Comparison of ENCODE assay signal across 20 cellular contexts in genomic region chr15:24857777-24858176, GRCh38.
A peak's percentile ranks its signal among the peaks of the same experiment; 100 is the strongest.
DNase-seq lines count a peak whose midpoint lies in the region; ATAC-seq and TF ChIP-seq lines count a peak whose summit lies in the region.
"Had no signal": no experiment of that assay in that cellular context is flagged by ENCODE, and none has a peak within 500 bp of the region (broad histone marks: within the 10 kb centered on the region; RNA-seq: fewer than 3 reads in every experiment).

No MANE protein-coding gene starts in this region.

- H3K23ac ChIP-seq in H9 (ENCODE audit: insufficient read length, low read depth, low read length), result no peak overlapping the region
- H3K23ac ChIP-seq in trophoblast cell (ENCODE audit: low read length), result no peak overlapping the region

- H3K79me2 ChIP-seq in H9 (ENCODE audit: insufficient read depth, low read length) (no peaks in the 10 kb centered on the region), trophoblast cell (ENCODE audit: control insufficient read depth, insufficient read depth, low read length, poor library complexity) (peaks cover 2% of the 10 kb centered on the region)

- H3K9me3 ChIP-seq in H9 (ENCODE audit: control insufficient read depth, low read depth, low read length), result peaks cover 7% of the 10 kb centered on the region
- no peaks in the 10 kb centered on the region for H3K9me3 ChIP-seq in trophoblast cell (ENCODE audit: insufficient read depth, low read depth, low read length)
- H3K9me3 ChIP-seq in SJCRH30 (replicated peaks), result no peaks in the 10 kb centered on the region

- H2BK20ac ChIP-seq in H9 (ENCODE audit: low read depth, low read length, poor library complexity, severe bottlenecking), result no peak overlapping the region

- H3K14ac ChIP-seq in H9 (ENCODE audit: insufficient read depth, low read length) (peak overlapping the region; percentile 67; the same call in 1 of the 2 replicates), trophoblast cell (ENCODE audit: low read length) (peak overlapping the region; percentile 79)

- peaks cover 0 to 5% (median 0%) of the 10 kb centered on the region in 3 experiments; a peak in 3 of 7 replicates for H3K36me3 Mint-ChIP-seq in H9 (ENCODE audit: insufficient read depth in 1 of 3, low read depth in 3 of 3)
- H3K36me3 Mint-ChIP-seq in brain, result no peaks in the 10 kb centered on the region

- no peak for ATAC-seq in GM18861 (IDR thresholded peaks at IDR 0.05; ENCODE audit: unreplicated experiment)
- ATAC-seq: effector memory CD8-positive, alpha-beta T cell; K562 had no signal

- H3K4me1 Mint-ChIP-seq in H9, result peaks cover 32 to 40% of the 10 kb centered on the region in 2 experiments
- peaks cover 57% of the 10 kb centered on the region for H3K4me1 Mint-ChIP-seq in brain
- H3K4me1 Mint-ChIP-seq: activated naive CD4-positive, alpha-beta T cell treated with anti-CD3 and anti-CD28 coated beads, Interleukin-2, amount 50 U/mL, for 24 hours had no signal

- H4K8ac ChIP-seq in H9 (replicated peaks; ENCODE audit: insufficient read length, low read depth, low read length), result no peak overlapping the region
- no peak overlapping the region for H4K8ac ChIP-seq in trophoblast cell (ENCODE audit: low read depth, low read length)

- H3K4me3 Mint-ChIP-seq in H9 (peak overlapping the region; percentile 50 to 72), brain (peak overlapping the region; percentile 78 to 89 (median 86))
- H3K4me3 Mint-ChIP-seq: activated naive CD4-positive, alpha-beta T cell treated with anti-CD3 and anti-CD28 coated beads, Interleukin-2, amount 50 U/mL, for 24 hours; effector memory CD8-positive, alpha-beta T cell had no signal

- H3K27ac Mint-ChIP-seq in H9, result peak overlapping the region; percentile 99 to 100 (median 100)
- peak overlapping the region; percentile 91 to 99 (median 95) for H3K27ac Mint-ChIP-seq in brain
- H3K27ac Mint-ChIP-seq: activated naive CD4-positive, alpha-beta T cell treated with anti-CD3 and anti-CD28 coated beads, Interleukin-2, amount 50 U/mL, for 24 hours; effector memory CD8-positive, alpha-beta T cell had no signal

- H3K9me3 Mint-ChIP-seq in H9 (peaks cover 66 to 69% of the 10 kb centered on the region in 2 experiments), brain (peaks cover under 1 to 26% (median 5%) of the 10 kb centered on the region in 5 experiments)

- no peak overlapping the region for H3K4ac ChIP-seq in H9 (ENCODE audit: low read depth, low read length)
- H3K4ac ChIP-seq in trophoblast cell (ENCODE audit: low read depth, low read length), result peak overlapping the region; percentile 46

- H2BK5ac ChIP-seq in H9 (ENCODE audit: insufficient read length, low read length) (no peak overlapping the region), trophoblast cell (ENCODE audit: low read depth, low read length, poor library complexity) (peak overlapping the region; percentile 76)

- H3K79me1 ChIP-seq in H9 (ENCODE audit: insufficient read depth, low read depth, low read length, poor library complexity, severe bottlenecking), result no peaks in the 10 kb centered on the region
- H3K79me1 ChIP-seq in trophoblast cell (ENCODE audit: low read length), result peaks cover 12% of the 10 kb centered on the region

- DNase-seq in H9, result peak; percentile 73
- peak; percentile 61 for DNase-seq in iPS DF 19.7 (ENCODE audit: low read depth, low spot score)
- no peak for DNase-seq in trophoblast cell
- DNase-seq in SJCRH30, result no peak
- no peak for DNase-seq in stimulated activated CD8-positive, alpha-beta memory T cell treated with anti-CD3 and anti-CD28 coated beads, Interleukin-4, amount 100 ng/mL, for 48 hours
- no peak for DNase-seq in NCI-H82 treated with DMSO at 0.1 percent for 48 hours (lab: John Stamatoyannopoulos, UW; ENCODE audit: unreplicated experiment)
- DNase-seq: effector memory CD8-positive, alpha-beta T cell; foreskin melanocyte; midbrain; NCI-H1092; NCI-H2171; NK-92 treated with Interleukin-12 subunit alpha and Interleukin-12 subunit beta, amount 100 ng/mL, for 24 hours; SHP77 treated with DMSO at 0.1 percent for 48 hours; small intestine; stimulated activated naive CD4-positive, alpha-beta T cell treated with Interleukin-2 at 50 U/mL for 16 hours; T-helper 9 cell had no signal

- H2BK120ac ChIP-seq in H9 (ENCODE audit: low read depth, low read length, poor library complexity, severe bottlenecking) (no peak overlapping the region), trophoblast cell (ENCODE audit: insufficient read depth, low read length, poor library complexity) (peak overlapping the region; percentile 15)

- no peak overlapping the region for H2BK15ac ChIP-seq in H9 (ENCODE audit: low read depth, low read length)

- H4K91ac ChIP-seq in H9 (ENCODE audit: insufficient read length, low read depth, low read length) (no peak overlapping the region), trophoblast cell (ENCODE audit: low read depth, low read length) (peak overlapping the region; percentile 68)

- H3K9ac ChIP-seq in H9 (ENCODE audit: extremely low read depth, insufficient read length, low read length) (no peak overlapping the region), trophoblast cell (ENCODE audit: low read length) (no peak overlapping the region)

- H3K23me2 ChIP-seq in H9 (ENCODE audit: insufficient read length, low read depth, low read length, poor library complexity, severe bottlenecking), result no peaks in the 10 kb centered on the region

- peak overlapping the region; percentile 62 for H4K12ac ChIP-seq in trophoblast cell (ENCODE audit: low read depth, low read length)

- H3K27ac ChIP-seq in H9 (ENCODE audit: insufficient read length, low read depth, low read length), result peak overlapping the region; percentile 91
- peak overlapping the region; percentile 90 for H3K27ac ChIP-seq in trophoblast cell (ENCODE audit: low read depth, low read length)
- no peak overlapping the region for H3K27ac ChIP-seq in SJCRH30

- H3K4me3 ChIP-seq in trophoblast cell (ENCODE audit: low read depth, low read length), result no peak overlapping the region
- no peak overlapping the region for H3K4me3 ChIP-seq in SJCRH30
- H3K4me3 ChIP-seq: K562 had no signal

- no peaks in the 10 kb centered on the region for H3K27me3 Mint-ChIP-seq in H9 (ENCODE audit: low read depth)
- no peaks in the 10 kb centered on the region for H3K27me3 Mint-ChIP-seq in brain

- no CpG with 5 or more reads among the region's 6 CpGs for WGBS in H9 (ENCODE audit: extremely low coverage, insufficient read length, low lambda C conversion rate)
- WGBS in trophoblast cell (ENCODE audit: extremely low coverage, insufficient coverage, insufficient read length), result no CpG with 5 or more reads among the region's 6 CpGs

- no peak overlapping the region for H3K56ac ChIP-seq in H9 (ENCODE audit: insufficient read length, low read depth, low read length)

- no peak for TF ChIP-seq CTCF in H9 (conservative IDR thresholded peaks at IDR 0.05)
- no peak for TF ChIP-seq CTCF in brain (conservative IDR thresholded peaks at IDR 0.05)

- H2BK12ac ChIP-seq in H9 (ENCODE audit: insufficient read length, low read depth, low read length) (no peak overlapping the region), trophoblast cell (ENCODE audit: low read length) (no peak overlapping the region)

- H2AFZ ChIP-seq in H9 (ENCODE audit: low read length) (no peak overlapping the region), trophoblast cell (ENCODE audit: insufficient read depth, low read length, poor library complexity) (no peak overlapping the region)

- no peak overlapping the region for H2AK5ac ChIP-seq in H9 (ENCODE audit: insufficient read length, low read length)
- no peak overlapping the region for H2AK5ac ChIP-seq in trophoblast cell (ENCODE audit: low read length)

- H3K27me3 ChIP-seq in H9 (ENCODE audit: insufficient read depth, low read length) (no peaks in the 10 kb centered on the region), trophoblast cell (ENCODE audit: insufficient read depth, low read length) (no peaks in the 10 kb centered on the region), SJCRH30 (no peaks in the 10 kb centered on the region)

- no peaks in the 10 kb centered on the region for H3K36me3 ChIP-seq in trophoblast cell (ENCODE audit: control insufficient read depth in 1 of 2, insufficient read depth in 2 of 2, low read length in 2 of 2)
- no peaks in the 10 kb centered on the region for H3K36me3 ChIP-seq in SJCRH30

- H4K20me1 ChIP-seq in H9 (ENCODE audit: control insufficient read depth, insufficient read depth, insufficient read length), result no peaks in the 10 kb centered on the region

- no peak overlapping the region for H3T11ph ChIP-seq in H9 (ENCODE audit: low read length)

- H3K4me2 ChIP-seq in H9 (ENCODE audit: insufficient read depth, insufficient read length, low read length) (no peak overlapping the region), trophoblast cell (ENCODE audit: low read length) (peak overlapping the region; percentile 45)

- H4K5ac ChIP-seq in H9 (ENCODE audit: insufficient read length, low read depth, low read length), result no peak overlapping the region

- H3K4me1 ChIP-seq in H9 (ENCODE audit: insufficient read depth, low read length) (no peaks in the 10 kb centered on the region), trophoblast cell (ENCODE audit: control insufficient read depth in 1 of 2, insufficient read depth in 2 of 2, low read length in 2 of 2) (peaks cover 0 to 6% of the 10 kb centered on the region in 2 experiments), SJCRH30 (no peaks in the 10 kb centered on the region)

- H3K18ac ChIP-seq in H9 (ENCODE audit: insufficient read length, low read depth, low read length), result peak overlapping the region; percentile 64
- no peak overlapping the region for H3K18ac ChIP-seq in trophoblast cell (ENCODE audit: low read length)

Comparison
In these comparisons a context has a peak if more than half of its experiments do, and no peak if none do; other contexts are left out.
1. DNase-seq: peak in H9 (single experiment) and iPS DF 19.7 (single experiment); none in trophoblast cell (0 of 2), SJCRH30 (0 of 2), stimulated activated CD8-positive, alpha-beta memory T cell treated with anti-CD3 and anti-CD28 coated beads, Interleukin-4, amount 100 ng/mL, for 48 hours (single experiment) and NCI-H82 treated with DMSO at 0.1 percent for 48 hours (single experiment).